8 cellular contexts compared by ENCODE assay signal in the genomic region with DNA sequence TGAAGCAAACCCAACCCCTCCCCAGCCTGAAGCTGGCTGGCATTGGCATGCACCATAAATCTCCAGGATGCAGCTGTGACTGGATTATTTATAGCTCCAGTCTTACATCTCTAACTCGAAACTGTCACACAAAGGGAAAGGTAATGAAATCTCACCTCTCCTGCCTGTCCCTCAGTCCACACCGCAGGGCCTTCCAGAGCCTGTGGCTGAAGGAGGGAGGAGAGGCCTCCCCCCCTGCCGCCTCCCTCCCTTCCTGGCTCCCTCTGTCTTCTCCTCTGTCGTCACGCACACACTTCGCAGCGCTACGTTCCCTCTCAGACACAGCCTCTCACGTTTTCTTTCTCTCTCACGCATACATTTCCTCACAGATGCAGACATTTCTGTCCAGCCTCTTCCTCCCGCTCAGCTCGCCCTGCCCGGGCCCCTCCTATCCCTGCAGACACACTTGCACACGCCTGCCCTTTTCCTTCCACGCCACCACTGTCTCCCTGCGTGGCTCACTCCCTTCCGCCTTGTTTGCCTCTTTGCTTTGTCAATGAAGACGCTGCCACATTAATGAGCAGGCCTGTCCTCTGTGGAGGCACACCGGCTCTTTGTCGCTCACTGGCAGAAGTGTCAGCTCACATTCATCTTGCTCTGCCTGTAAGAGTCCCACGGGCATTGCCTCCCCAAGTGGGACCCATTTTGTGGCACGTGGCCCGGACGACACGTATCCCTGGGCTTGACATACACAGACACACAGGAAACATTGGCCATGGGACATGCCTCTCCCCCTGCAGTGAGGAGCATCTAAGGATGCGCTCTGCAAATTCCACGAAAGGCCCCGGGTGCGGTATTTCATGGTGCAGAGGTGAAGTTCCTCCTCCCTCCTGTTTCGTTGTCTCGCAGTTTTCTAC. TPM values are rescaled to one million over a fixed set of nuclear protein-coding genes. Genes with fewer than 3 reads are reported as not detected.
DNase-seq lines count a peak whose midpoint lies in the region; ATAC-seq, FAIRE-seq and TF ChIP-seq lines count a peak whose summit lies in the region.

No MANE protein-coding gene starts in this region.

- H3K4me3 ChIP-seq in GM08714 (ENCODE audit: low read length) (peak overlapping the region; percentile 1; the same call in 1 of the 2 replicates), SJCRH30 (peak overlapping the region; percentile 42), sigmoid colon (peak overlapping the region in 3 of 4 donors; percentile 25 to 37 (median 34))

- 42 to 52% methylated on average over 31 of the region's 31 CpGs for WGBS in sigmoid colon, 2 donors

- no peak for TF ChIP-seq EP300 in sigmoid colon (IDR thresholded peaks at IDR 0.05)

- peak; percentile 56 to 69 for DNase-seq in SJCRH30
- DNase-seq in glutamatergic neuron: peak; percentile 35
- peak; percentile 86 for DNase-seq in sigmoid colon
- DNase-seq in COLO829 (ENCODE audit: low spot score): no peak
- no peak for DNase-seq in D721Med (ENCODE audit: insufficient read length, low spot score)

- H3K36me3 Mint-ChIP-seq in glutamatergic neuron (ENCODE audit: unreplicated experiment): no peaks in the 10 kb centered on the region

- H3K36me3 ChIP-seq in SJCRH30 (no peaks in the 10 kb centered on the region), sigmoid colon (no peaks in the 10 kb centered on the region)

- H3K27me3 ChIP-seq in SJCRH30: no peaks in the 10 kb centered on the region
- H3K27me3 ChIP-seq in sigmoid colon: no peaks in the 10 kb centered on the region

- peaks cover 2% of the 10 kb centered on the region; the same call in 1 of the 2 replicates for H3K4me1 ChIP-seq in SJCRH30
- peaks cover 0 to 19% (median 16%) of the 10 kb centered on the region in 4 donors for H3K4me1 ChIP-seq in sigmoid colon

- H3K9me3 Mint-ChIP-seq in glutamatergic neuron (ENCODE audit: unreplicated experiment): peaks cover 7% of the 10 kb centered on the region

- H3K27ac Mint-ChIP-seq in glutamatergic neuron (ENCODE audit: unreplicated experiment): peak overlapping the region; percentile 88

- peaks cover 10% of the 10 kb centered on the region for H3K4me1 Mint-ChIP-seq in glutamatergic neuron (ENCODE audit: low read depth, unreplicated experiment)

- TF ChIP-seq CTCF in glutamatergic neuron (IDR thresholded peaks at IDR 0.05; ENCODE audit: partially characterized antibody, unreplicated experiment): no peak
- TF ChIP-seq CTCF in sigmoid colon (IDR thresholded peaks at IDR 0.05): no peak
- TF ChIP-seq CTCF in D721Med (IDR thresholded peaks at IDR 0.05; ENCODE audit: insufficient read depth, missing control alignments): no peak

- no peak for TF ChIP-seq POLR2A in sigmoid colon (IDR thresholded peaks at IDR 0.05)

- H3K9me3 ChIP-seq in SJCRH30 (replicated peaks): no peaks in the 10 kb centered on the region
- H3K9me3 ChIP-seq in sigmoid colon: no peaks in the 10 kb centered on the region

- H3K27ac ChIP-seq in SJCRH30: peak overlapping the region; percentile 46
- H3K27ac ChIP-seq in sigmoid colon: peak overlapping the region; percentile 63 to 73 (median 68)

- peak; percentile 63 for ATAC-seq in HG03432 (IDR thresholded peaks at IDR 0.05; ENCODE audit: unreplicated experiment)
- ATAC-seq in HG03025 (IDR thresholded peaks at IDR 0.05; ENCODE audit: low FRiP score, unreplicated experiment): no peak

- peaks cover 5% of the 10 kb centered on the region for H3K27me3 Mint-ChIP-seq in glutamatergic neuron (ENCODE audit: unreplicated experiment)

- H3K4me3 Mint-ChIP-seq in glutamatergic neuron (ENCODE audit: unreplicated experiment): peak overlapping the region; percentile 5

- no peak for FAIRE-seq in D721Med (lab: Jason Lieb, UNC)

- intact Hi-C loops in sigmoid colon (cut with DNase I): no loop called here

RNA-seq across cellular contexts. Expression of gene IRF2BPL, which starts 27.9 kb away (rescaled TPM):
- total RNA-seq in SJCRH30 (2014; rRNA removed; shearing (Covaris generic)): 21.7 and 23.5 TPM in 2 replicates
- 23.3 TPM for total RNA-seq in glutamatergic neuron (ENCODE audit: unreplicated experiment)
- 10 to 100 TPM; 34.7 to 63.1 (median 57.9) TPM for total RNA-seq in sigmoid colon
- polyA plus RNA-seq in sigmoid colon: 10 to 100 TPM in 1 of 3 donors, 1 to 10 TPM in 2; 3.0 to 13.8 (median 6.6) TPM

Comparison
In these comparisons a context has a peak if more than half of its experiments do, and no peak if none do; other contexts are left out.
1. DNase-seq: peak in SJCRH30 (2 of 2), glutamatergic neuron (single experiment) and sigmoid colon (single experiment); none in COLO829 (single experiment) and D721Med (single experiment).
2. Peak in every context shown above with its lines, with median percentiles within 50 percentile points of each other: H3K4me3 ChIP-seq.